Comparison of ENCODE assay signal across 9 cellular contexts in genomic region chr16:56637814-56638750, GRCh38. TPM values are rescaled to one million over a fixed set of nuclear protein-coding genes. Genes with fewer than 3 reads are reported as not detected.
DNase-seq lines count a peak whose midpoint lies in the region; ATAC-seq, FAIRE-seq and TF ChIP-seq lines count a peak whose summit lies in the region.
"Had no signal": no experiment of that assay in that cellular context is flagged by ENCODE, and none has a peak within 500 bp of the region (broad histone marks: within the 10 kb centered on the region; RNA-seq: fewer than 3 reads in every experiment).

MT1A (plus strand) TSS chr16:56638666; CDS start chr16:56638739, 73 bp downstream.

- DNase-seq in DMS79 treated with DMSO at 0.1 percent for 48 hours (lab: John Stamatoyannopoulos, UW) (peak; percentile 11), DMS79 (lab: John Stamatoyannopoulos, UW) (no peak), body of pancreas (peak; percentile 82 to 87 (median 84)), iPS-NIHi7 (ENCODE audit: extremely low spot score) (peak; percentile 77), small intestine (peak; percentile 72), NCI-H1436 (lab: John Stamatoyannopoulos, UW) (no peak), dedifferentiated amniotic fluid mesenchymal stem cell (ENCODE audit: extremely low spot score) (no peak)
- DNase-seq in activated CD8-positive, alpha-beta memory T cell treated with anti-CD3 and anti-CD28 coated beads, Interleukin-2, amount 50 U/mL, for 48 hours: no peak

- 13 to 18% methylated on average over 50 to 68 of the region's 68 CpGs for WGBS in body of pancreas, 2 donors
- WGBS in small intestine, 3 donors: 5 to 9% (median 7%) methylated on average over 66 to 68 of the region's 68 CpGs

- no peaks in the 10 kb centered on the region for H3K36me3 ChIP-seq in body of pancreas (replicated peaks in 1 of 2; ENCODE audit: insufficient read depth in 1 of 2, low read depth in 2 of 2)
- H3K36me3 ChIP-seq in small intestine (ENCODE audit: control insufficient read depth in 2 of 2, insufficient read depth in 2 of 2, low read length in 2 of 2): no peaks in the 10 kb centered on the region

- H3K27me3 ChIP-seq in body of pancreas: no peaks in the 10 kb centered on the region
- peaks cover 0 to 22% of the 10 kb centered on the region in 2 donors for H3K27me3 ChIP-seq in small intestine (ENCODE audit: control insufficient read depth in 2 of 2, insufficient read depth in 2 of 2, low read length in 2 of 2)

- H3K4me1 ChIP-seq in body of pancreas (peaks cover 20% of the 10 kb centered on the region), small intestine (ENCODE audit: control insufficient read depth in 2 of 2, insufficient read depth in 1 of 2, low read depth in 1 of 2, low read length in 1 of 2) (peaks cover 0 to 2% of the 10 kb centered on the region in 2 donors)

- intact Hi-C loops in body of pancreas (cut with DNase I): no loop called here

- H3K27ac ChIP-seq in body of pancreas: peak within 1 kb of the TSS in 3 of 4 donors; percentile 45 to 50 (median 46)
- peak within 1 kb of the TSS in 1 of 2 donors; percentile 43 for H3K27ac ChIP-seq in small intestine (ENCODE audit: low read depth in 1 of 2, low read length in 1 of 2)
- H3K27ac ChIP-seq: 22Rv1 had no signal

- peak; percentile 80 for ATAC-seq in body of pancreas

- peak within 1 kb of the TSS in 1 of 2 donors; percentile 0 for H3K4me3 ChIP-seq in body of pancreas
- H3K4me3 ChIP-seq in small intestine (ENCODE audit: low read depth in 1 of 2, low read length in 2 of 2): peak within 1 kb of the TSS in 1 of 2 donors; percentile 41

- FAIRE-seq in small intestine (lab: Jason Lieb, UNC): no peak

- TF ChIP-seq POLR2A in body of pancreas (IDR thresholded peaks at IDR 0.05): peak; percentile 63 to 83 (median 77)

- no peak for TF ChIP-seq CTCF in body of pancreas (IDR thresholded peaks at IDR 0.05)

- H3K9me3 ChIP-seq in body of pancreas (no peaks in the 10 kb centered on the region), small intestine (ENCODE audit: control insufficient read depth, low read depth) (no peaks in the 10 kb centered on the region)

RNA-seq across cellular contexts. Expression of gene MT1A, which starts in this region (rescaled TPM):
- total RNA-seq in body of pancreas: 100 to 1,000 TPM in 1 of 2 donors, not detected in 1; 268 TPM
- 100 to 1,000 TPM in 1 of 3 donors, 10 to 100 TPM in 2; 20.4 to 240 (median 22.2) TPM for polyA plus RNA-seq in small intestine

Comparison
In these comparisons a context has a peak if more than half of its experiments do, and no peak if none do; other contexts are left out.
1. DNase-seq: peak in DMS79 treated with DMSO at 0.1 percent for 48 hours (single experiment), body of pancreas (4 of 4), iPS-NIHi7 (single experiment) and small intestine (single experiment); none in DMS79 (single experiment), NCI-H1436 (single experiment), activated CD8-positive, alpha-beta memory T cell treated with anti-CD3 and anti-CD28 coated beads, Interleukin-2, amount 50 U/mL, for 48 hours (single experiment) and dedifferentiated amniotic fluid mesenchymal stem cell (single experiment).